Comparison of ENCODE assay signal across 11 cellular contexts in the genomic region with DNA sequence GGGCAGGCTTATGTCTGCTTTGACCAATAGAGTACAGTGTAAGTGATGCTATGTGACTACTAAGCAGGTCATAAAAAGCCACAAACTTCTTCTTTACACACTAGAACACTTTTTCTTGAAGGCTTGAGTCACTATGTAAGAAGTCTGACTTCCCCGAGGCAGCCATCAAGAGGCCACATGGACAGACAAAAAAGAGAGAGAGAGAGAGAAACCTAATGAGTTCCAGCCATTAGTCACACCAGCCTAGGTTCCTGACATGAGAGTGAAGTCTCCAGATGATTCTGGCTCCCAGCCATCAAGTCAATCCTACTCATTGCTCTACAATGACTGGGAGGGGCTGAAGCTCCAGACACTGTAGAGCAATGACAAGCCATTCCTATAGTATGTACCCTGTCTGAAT.
DNase-seq lines count a peak whose midpoint lies in the region; ATAC-seq and TF ChIP-seq lines count a peak whose summit lies in the region.
"Had no signal": no experiment of that assay in that cellular context is flagged by ENCODE, and none has a peak within 500 bp of the region (broad histone marks: within the 10 kb centered on the region; RNA-seq: fewer than 3 reads in every experiment).

No MANE protein-coding gene starts in this region.

- ATAC-seq in left colon (no peak), HG03442 (IDR thresholded peaks at IDR 0.05; ENCODE audit: unreplicated experiment) (no peak)

- intact Hi-C loops in left colon (cut with DNase I, micrococcal nuclease) = no loop called here

- no peak overlapping the region for H3K4me3 ChIP-seq in BJ (ENCODE audit: low read depth, low read length)
- no peak overlapping the region for H3K4me3 ChIP-seq in kidney epithelial cell (ENCODE audit: low read depth, low read length)
- H3K4me3 ChIP-seq: dorsolateral prefrontal cortex, prostate gland had no signal

- peak; percentile 88 for DNase-seq in BJ (ENCODE audit: low read depth)
- peak; percentile 92 for DNase-seq in HPDE6-E6E7 (ENCODE audit: extremely low spot score)
- DNase-seq in amniotic stem cell (lab: John Stamatoyannopoulos, UW) = peak; percentile 85
- DNase-seq in kidney epithelial cell (ENCODE audit: low read depth) = peak; percentile 94
- DNase-seq in cortex of kidney (lab: John Stamatoyannopoulos, UW) = no peak
- DNase-seq in left colon = no peak
- no peak for DNase-seq in COLO668 (lab: John Stamatoyannopoulos, UW; ENCODE audit: unreplicated experiment)
- DNase-seq: DND-41, dorsolateral prefrontal cortex had no signal

- H3K36me3 ChIP-seq in BJ (ENCODE audit: control insufficient read depth, insufficient read depth, low read length) = no peaks in the 10 kb centered on the region
- H3K36me3 ChIP-seq in kidney epithelial cell (ENCODE audit: control insufficient read depth, insufficient read depth, low read length) = no peaks in the 10 kb centered on the region
- H3K36me3 ChIP-seq: prostate gland had no signal

- H3K27me3 ChIP-seq in BJ (ENCODE audit: control insufficient read depth, insufficient read depth, low read length) (no peaks in the 10 kb centered on the region), kidney epithelial cell (ENCODE audit: control insufficient read depth, insufficient read depth, low read length) (no peaks in the 10 kb centered on the region)

- POLR2A ChIA-PET in BJ (lab: Charles Lee) = no interaction called here

- TF ChIP-seq CTCF in BJ (IDR thresholded peaks at IDR 0.05; ENCODE audit: insufficient read depth, low read depth, low read length) (no peak), kidney epithelial cell (IDR thresholded peaks at IDR 0.05; ENCODE audit: insufficient read depth, low read length, poor library complexity, severe bottlenecking) (no peak)

- CTCF ChIA-PET in BJ (lab: Yijun Ruan, JAX) = no interaction called here

Comparison
In these comparisons a context has a peak if more than half of its experiments do, and no peak if none do; other contexts are left out.
1. DNase-seq: peak in BJ (single experiment), HPDE6-E6E7 (single experiment), amniotic stem cell (single experiment) and kidney epithelial cell (single experiment); none in cortex of kidney (single experiment), left colon (0 of 2) and COLO668 (single experiment).